8 cellular contexts compared by ENCODE assay signal in genomic region chr12:95943231-95943842, GRCh38. TPM values are rescaled to one million over a fixed set of nuclear protein-coding genes. Genes with fewer than 3 reads are reported as not detected.
DNase-seq lines count a peak whose midpoint lies in the region; ATAC-seq, FAIRE-seq and TF ChIP-seq lines count a peak whose summit lies in the region.

A gene with protein sequence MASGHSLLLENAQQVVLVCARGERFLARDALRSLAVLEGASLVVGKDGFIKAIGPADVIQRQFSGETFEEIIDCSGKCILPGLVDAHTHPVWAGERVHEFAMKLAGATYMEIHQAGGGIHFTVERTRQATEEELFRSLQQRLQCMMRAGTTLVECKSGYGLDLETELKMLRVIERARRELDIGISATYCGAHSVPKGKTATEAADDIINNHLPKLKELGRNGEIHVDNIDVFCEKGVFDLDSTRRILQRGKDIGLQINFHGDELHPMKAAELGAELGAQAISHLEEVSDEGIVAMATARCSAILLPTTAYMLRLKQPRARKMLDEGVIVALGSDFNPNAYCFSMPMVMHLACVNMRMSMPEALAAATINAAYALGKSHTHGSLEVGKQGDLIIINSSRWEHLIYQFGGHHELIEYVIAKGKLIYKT (plus strand): TSS chr12:95943331. CDS start chr12:95943399, 68 bp downstream.

- H3K36me3 ChIP-seq in endothelial cell of umbilical vein (ENCODE audit: control insufficient read depth in 2 of 2, extremely low read depth in 1 of 2, insufficient read depth in 2 of 2, low read length in 2 of 2) = no peaks in the 10 kb centered on the region

- CTCF ChIA-PET in endothelial cell of umbilical vein (lab: Charles Lee) = interaction anchor here (0.7 to 4.2 kb wide), 5 partner anchors 9 to 368 kb away, joined by 4 to 13 read pairs (median 5); no protein-coding TSS in a partner anchor

- peak within 1 kb of the TSS; percentile 33 to 64 (median 52) for H3K4me3 ChIP-seq in endothelial cell of umbilical vein (replicated peaks in 1 of 3; ENCODE audit: insufficient read depth in 1 of 3, low read depth in 1 of 3, low read length in 3 of 3)

- no peaks in the 10 kb centered on the region for H3K79me2 ChIP-seq in endothelial cell of umbilical vein (ENCODE audit: control insufficient read depth, insufficient read depth, low read length)

- H3K4me2 ChIP-seq in endothelial cell of umbilical vein (ENCODE audit: insufficient read depth, low read length) = peak within 1 kb of the TSS; percentile 77

- no peak for FAIRE-seq in endothelial cell of umbilical vein (lab: Jason Lieb, UNC)

- POLR2A ChIA-PET in endothelial cell of umbilical vein (lab: Charles Lee) = no interaction called here

- H3K9me3 Mint-ChIP-seq in stimulated activated effector memory CD8-positive, alpha-beta T cell treated with anti-CD3 and anti-CD28 coated beads, Interleukin-12 subunit alpha, Interleukin-12 subunit beta, amount 100 ng/mL, for 72 hours = no peaks in the 10 kb centered on the region

- H3K27me3 ChIP-seq in endothelial cell of umbilical vein (ENCODE audit: control insufficient read depth in 2 of 2, insufficient read depth in 2 of 2, low read length in 2 of 2) = peaks cover 0 to 15% of the 10 kb centered on the region in 2 experiments

- H3K27ac Mint-ChIP-seq in stimulated activated effector memory CD8-positive, alpha-beta T cell treated with anti-CD3 and anti-CD28 coated beads, Interleukin-12 subunit alpha, Interleukin-12 subunit beta, amount 100 ng/mL, for 72 hours = peak within 1 kb of the TSS; percentile 88

- H2AFZ ChIP-seq in endothelial cell of umbilical vein (ENCODE audit: low read depth, low read length) = peak within 1 kb of the TSS; percentile 93

- no peaks in the 10 kb centered on the region for H3K9me3 ChIP-seq in endothelial cell of umbilical vein (replicated peaks; ENCODE audit: control insufficient read depth, insufficient read depth, low read length)

- H3K9me1 ChIP-seq in endothelial cell of umbilical vein (replicated peaks; ENCODE audit: control insufficient read depth, extremely low read depth, insufficient read depth, low read length) = no peaks in the 10 kb centered on the region

- dilution Hi-C loops in endothelial cell of umbilical vein (cut with MboI; ENCODE audit: extremely low pct_ligation_motif_present, low sequenced_read_pairs) = no loop called here

- peak within 1 kb of the TSS; percentile 81 for H3K4me3 Mint-ChIP-seq in stimulated activated effector memory CD8-positive, alpha-beta T cell treated with anti-CD3 and anti-CD28 coated beads, Interleukin-12 subunit alpha, Interleukin-12 subunit beta, amount 100 ng/mL, for 72 hours

- H3K27ac ChIP-seq in 22Rv1 = no peak within 1 kb of the TSS
- no peak within 1 kb of the TSS for H3K27ac ChIP-seq in endothelial cell of umbilical vein (ENCODE audit: insufficient read depth, low read depth, low read length)

- TF ChIP-seq CTCF in 22Rv1 (IDR thresholded peaks at IDR 0.05) = peak; percentile 49
- TF ChIP-seq CTCF in endothelial cell of umbilical vein (IDR thresholded peaks at IDR 0.05; ENCODE audit: extremely low read depth in 1 of 2, insufficient read depth in 1 of 2, low read depth in 1 of 2, low read length in 2 of 2) = peak in 1 of 2 donors; percentile 36

- DNase-seq in NCI-H345 treated with DMSO at 0.1 percent for 48 hours (lab: John Stamatoyannopoulos, UW; ENCODE audit: unreplicated experiment) (peak; percentile 30), endothelial cell of umbilical vein (ENCODE audit: low read depth, low spot score) (peak; percentile 59), mucosa of gallbladder (ENCODE audit: low spot score) (peak; percentile 47)
- peak; percentile 33 to 44 (median 36) for DNase-seq in activated CD8-positive, alpha-beta memory T cell treated with anti-CD3 and anti-CD28 coated beads for 48 hours (ENCODE audit: low read depth in 2 of 3, low spot score in 2 of 3)
- peak; percentile 48 to 84 for DNase-seq in stimulated activated effector memory CD8-positive, alpha-beta T cell treated with anti-CD3 and anti-CD28 coated beads, Interleukin-12 subunit alpha, Interleukin-12 subunit beta, amount 100 ng/mL, for 72 hours (ENCODE audit: low spot score in 2 of 2)

- H4K20me1 ChIP-seq in endothelial cell of umbilical vein (replicated peaks; ENCODE audit: control insufficient read depth, extremely low read depth, insufficient read depth, low read length) = no peaks in the 10 kb centered on the region

- no peaks in the 10 kb centered on the region for H3K36me3 Mint-ChIP-seq in stimulated activated effector memory CD8-positive, alpha-beta T cell treated with anti-CD3 and anti-CD28 coated beads, Interleukin-12 subunit alpha, Interleukin-12 subunit beta, amount 100 ng/mL, for 72 hours

- BruUV-seq in endothelial cell of umbilical vein (replicated peaks; lab: Mats Ljungman, UMichigan) = no TSS peak

- H3K4me1 ChIP-seq in endothelial cell of umbilical vein (ENCODE audit: control insufficient read depth, extremely low read depth, insufficient read depth, low read length) = peaks cover 4% of the 10 kb centered on the region

- H3K4me1 Mint-ChIP-seq in stimulated activated effector memory CD8-positive, alpha-beta T cell treated with anti-CD3 and anti-CD28 coated beads, Interleukin-12 subunit alpha, Interleukin-12 subunit beta, amount 100 ng/mL, for 72 hours = peaks cover 5% of the 10 kb centered on the region

- ATAC-seq in GM18505 (IDR thresholded peaks at IDR 0.05; ENCODE audit: unreplicated experiment) = peak; percentile 63
- ATAC-seq in HG02970 (IDR thresholded peaks at IDR 0.05; ENCODE audit: low FRiP score, unreplicated experiment) = peak; percentile 40
- peak; percentile 82 for ATAC-seq in stimulated activated effector memory CD8-positive, alpha-beta T cell treated with anti-CD3 and anti-CD28 coated beads, Interleukin-12 subunit alpha, Interleukin-12 subunit beta, amount 100 ng/mL, for 72 hours

- no peak within 1 kb of the TSS for H3K9ac ChIP-seq in endothelial cell of umbilical vein (replicated peaks; ENCODE audit: extremely low read depth, insufficient read depth, low read length)

- intact Hi-C loops in endothelial cell of umbilical vein (cut with micrococcal nuclease) = no loop called here

- TF ChIP-seq POLR2A in GM18505 (IDR thresholded peaks at IDR 0.05; ENCODE audit: borderline replicate concordance, extremely low read depth, insufficient read depth, insufficient read length) (no peak), endothelial cell of umbilical vein (IDR thresholded peaks at IDR 0.05; ENCODE audit: low read depth, low read length) (no peak)

TF ChIP-seq in endothelial cell of umbilical vein, 7 proteins besides CTCF, POLR2A, EP300 and RAD21:
- TF ChIP-seq MYC (IDR thresholded peaks at IDR 0.05; ENCODE audit: low read depth, low read length) = no peak
- TF ChIP-seq GATA2 (IDR thresholded peaks at IDR 0.05; ENCODE audit: insufficient read depth, insufficient read length, low read depth, low read length) = no peak
- no peak for TF ChIP-seq JUN (IDR thresholded peaks at IDR 0.05; ENCODE audit: borderline replicate concordance, insufficient read depth, insufficient read length, low read depth)
- no peak for TF ChIP-seq MAX (IDR thresholded peaks at IDR 0.05; ENCODE audit: insufficient read depth, insufficient read length)
- TF ChIP-seq EZH2 (IDR thresholded peaks at IDR 0.05; ENCODE audit: borderline replicate concordance, low read depth, low read length, severe bottlenecking) = no peak
- no peak for TF ChIP-seq FOS (IDR thresholded peaks at IDR 0.05; ENCODE audit: borderline replicate concordance, insufficient read depth, low read length)
- TF ChIP-seq POLR2AphosphoS5 (IDR thresholded peaks at IDR 0.05; ENCODE audit: insufficient read depth, low read depth, low read length) = no peak

RNA-seq across cellular contexts. Expression of the gene that starts here (rescaled TPM):
- not detected in 2 replicates for total RNA-seq in endothelial cell of umbilical vein
- polyA plus RNA-seq in endothelial cell of umbilical vein = 0.16 TPM in 1 of 2 replicates, not detected in the other
- polyA plus RNA-seq in endothelial cell of umbilical vein (2011; cell fraction: cytosol; rRNA removed) = 0.06 TPM in 1 of 2 replicates, not detected in the other
- 0.31 TPM in 1 of 2 replicates, not detected in the other for polyA plus RNA-seq in endothelial cell of umbilical vein (2011; cell fraction: nucleus; rRNA removed)
- polyA plus RNA-seq in endothelial cell of umbilical vein (2012) = not detected in 2 replicates
- polyA minus RNA-seq in endothelial cell of umbilical vein = not detected in 2 replicates
- polyA minus RNA-seq in endothelial cell of umbilical vein (2011; cell fraction: cytosol; rRNA and poly(A)+ RNA removed) = 1.2 TPM
- polyA minus RNA-seq in endothelial cell of umbilical vein (2011; cell fraction: nucleus; rRNA and poly(A)+ RNA removed) = not detected in 2 replicates
- 1.2 TPM for total RNA-seq in mucosa of gallbladder
